In genomic region chr2:67399144-67399543, GRCh38 we compare ENCODE assay signal across 15 cellular contexts. TPM values are rescaled to one million over a fixed set of nuclear protein-coding genes. Genes with fewer than 3 reads are reported as not detected.
A peak's percentile ranks its signal among the peaks of the same experiment; 100 is the strongest.
DNase-seq lines count a peak whose midpoint lies in the region; ATAC-seq and TF ChIP-seq lines count a peak whose summit lies in the region.
"Had no signal": no experiment of that assay in that cellular context is flagged by ENCODE, and none has a peak within 500 bp of the region (broad histone marks: within the 10 kb centered on the region; RNA-seq: fewer than 3 reads in every experiment).

No MANE protein-coding gene starts in this region.

- DNase-seq in CD4-positive, CD25-positive, alpha-beta regulatory T cell = no peak
- DNase-seq in HFFc6 (no peak), T-cell (no peak), naive B cell (no peak), iPS-NIHi11 (ENCODE audit: low spot score) (no peak)
- no peak for DNase-seq in stimulated activated CD4-positive, alpha-beta T cell treated with anti-CD3 and anti-CD28 coated beads, Interleukin-2, amount 100 ng/mL, for 48 hours
- DNase-seq: activated naive CD4-positive, alpha-beta T cell; effector CD8-positive, alpha-beta T cell; KBM-7; NCI-H1694; NCI-H774; tibial artery had no signal

- peaks cover 8% of the 10 kb centered on the region for H3K36me3 Mint-ChIP-seq in CD4-positive, CD25-positive, alpha-beta regulatory T cell
- H3K36me3 Mint-ChIP-seq in HFFc6 (ENCODE audit: low read depth) (peaks cover 20% of the 10 kb centered on the region), T-cell (peaks cover 12% of the 10 kb centered on the region), naive B cell (peaks cover 1 to 9% of the 10 kb centered on the region in 2 donors)

- no peak overlapping the region for H3K27ac Mint-ChIP-seq in CD4-positive, CD25-positive, alpha-beta regulatory T cell
- peak overlapping the region; percentile 99 for H3K27ac Mint-ChIP-seq in HFFc6
- H3K27ac Mint-ChIP-seq in T-cell = no peak overlapping the region
- no peak overlapping the region for H3K27ac Mint-ChIP-seq in naive B cell

- CTCF ChIA-PET in T-cell (lab: Charles Lee) = no interaction called here

- no peak for ATAC-seq in CD4-positive, CD25-positive, alpha-beta regulatory T cell (ENCODE audit: low read depth in 2 of 2)
- no peak for ATAC-seq in T-cell (replicated peaks in 1 of 4)
- ATAC-seq in naive B cell (ENCODE audit: low read depth in 2 of 2) = no peak
- no peak for ATAC-seq in GM21360 (IDR thresholded peaks at IDR 0.05; ENCODE audit: unreplicated experiment)
- no peak for ATAC-seq in HG03457 (IDR thresholded peaks at IDR 0.05; ENCODE audit: unreplicated experiment)

- no peak overlapping the region for H3K27ac ChIP-seq in CD4-positive, CD25-positive, alpha-beta regulatory T cell (ENCODE audit: insufficient read depth, low read length, poor library complexity, severe bottlenecking)
- H3K27ac ChIP-seq: cardiac muscle cell, tibial artery had no signal

- no peaks in the 10 kb centered on the region for H3K9me3 Mint-ChIP-seq in CD4-positive, CD25-positive, alpha-beta regulatory T cell
- H3K9me3 Mint-ChIP-seq in HFFc6 (no peaks in the 10 kb centered on the region), T-cell (no peaks in the 10 kb centered on the region), naive B cell (no peaks in the 10 kb centered on the region)

- H3K4me3 ChIP-seq in CD4-positive, CD25-positive, alpha-beta regulatory T cell (ENCODE audit: low read depth, low read length) = peak overlapping the region; percentile 28
- H3K4me3 ChIP-seq: cardiac muscle cell had no signal

- H3K36me3 ChIP-seq in CD4-positive, CD25-positive, alpha-beta regulatory T cell (ENCODE audit: control insufficient read depth, insufficient read depth, low read length) = peaks cover 14% of the 10 kb centered on the region

- peak overlapping the region in 3 of 4 donors; percentile 92 to 98 (median 95) for H3K4me3 Mint-ChIP-seq in CD4-positive, CD25-positive, alpha-beta regulatory T cell
- H3K4me3 Mint-ChIP-seq in HFFc6 (peak overlapping the region; percentile 99), T-cell (peak overlapping the region in 2 of 3 donors; percentile 88 to 96), naive B cell (peak overlapping the region in 5 of 8 donors; percentile 28 to 100 (median 91))

- no peaks in the 10 kb centered on the region for H3K9me3 ChIP-seq in CD4-positive, CD25-positive, alpha-beta regulatory T cell (ENCODE audit: control insufficient read depth in 2 of 2, low read length in 2 of 2)
- H3K9me3 ChIP-seq: tibial artery had no signal

- peaks cover 11 to 41% (median 26%) of the 10 kb centered on the region in 4 donors for H3K4me1 Mint-ChIP-seq in CD4-positive, CD25-positive, alpha-beta regulatory T cell
- H3K4me1 Mint-ChIP-seq in HFFc6 (ENCODE audit: low read depth) (peaks cover 71% of the 10 kb centered on the region), T-cell (peaks cover 24 to 28% (median 24%) of the 10 kb centered on the region in 3 donors), naive B cell (peaks cover 6 to 20% (median 12%) of the 10 kb centered on the region in 3 donors)

- peaks cover 9% of the 10 kb centered on the region for H3K4me1 ChIP-seq in CD4-positive, CD25-positive, alpha-beta regulatory T cell (ENCODE audit: control insufficient read depth, insufficient read depth, low read length, poor library complexity, severe bottlenecking)

- H3K27me3 ChIP-seq in CD4-positive, CD25-positive, alpha-beta regulatory T cell (ENCODE audit: control insufficient read depth, insufficient read depth, low read length) = no peaks in the 10 kb centered on the region
- H3K27me3 ChIP-seq: cardiac muscle cell, tibial artery had no signal

- no peak for TF ChIP-seq CTCF in HFFc6 (IDR thresholded peaks at IDR 0.05)

- POLR2A ChIA-PET in T-cell (lab: Charles Lee) = no interaction called here

- no peaks in the 10 kb centered on the region for H3K27me3 Mint-ChIP-seq in CD4-positive, CD25-positive, alpha-beta regulatory T cell
- H3K27me3 Mint-ChIP-seq in HFFc6 (ENCODE audit: insufficient read depth) (peaks cover 3% of the 10 kb centered on the region), T-cell (no peaks in the 10 kb centered on the region), naive B cell (no peaks in the 10 kb centered on the region)

RNA-seq across cellular contexts. Expression of gene ETAA1, which starts 2.0 kb away (rescaled TPM):
- 10.5 TPM for total RNA-seq in CD4-positive, CD25-positive, alpha-beta regulatory T cell
- polyA plus RNA-seq in CD4-positive, CD25-positive, alpha-beta regulatory T cell = 1 to 10 TPM; 3.2 to 6.9 (median 4.9) TPM
- 10 to 100 TPM in 4 of 6 experiments, 1 to 10 TPM in 2; 8.5 to 13.0 (median 11.0) TPM for total RNA-seq in HFFc6 (2021; fragmentation: NEBNext Ultra II Directional; extraction: Animal tissue kit (Norgen Biotek cat#: 25700))
- total RNA-seq in T-cell = 10 to 100 TPM in 4 of 5 donors, 1 to 10 TPM in 1; 9.7 to 12.5 (median 11.9) TPM
- polyA plus RNA-seq in naive B cell (ENCODE audit: low read depth in 6 of 6) = 1 to 10 TPM; 1.6 to 7.4 (median 6.1) TPM
